Comparison of ENCODE assay signal across 1 cellular context in genomic region chr11:118084247-118084646, GRCh38.
TF ChIP-seq lines count a peak whose summit lies in the region.

No MANE protein-coding gene starts in this region.

TF ChIP-seq in HepG2, 621 proteins besides CTCF, POLR2A, EP300 and RAD21 (continues in another document):
- TF ChIP-seq ZNF251 (CRISPR knock-in tag; IDR thresholded peaks at IDR 0.05) (no peak), HDAC1 (CRISPR knock-in tag; IDR thresholded peaks at IDR 0.05) (0 out of 2 replicates have a peak, but pooled peaks have one; percentile 18), HNF4A (CRISPR knock-in tag; IDR thresholded peaks at IDR 0.05) (peak; percentile 40; the same call in 1 of the 2 replicates), ZNF790 (CRISPR knock-in tag; IDR thresholded peaks at IDR 0.05; ENCODE audit: borderline replicate concordance) (no peak), ZNF329 (CRISPR knock-in tag; IDR thresholded peaks at IDR 0.05; ENCODE audit: low read depth) (no peak), ZNF574 (CRISPR knock-in tag; IDR thresholded peaks at IDR 0.05) (no peak), SOX5 (CRISPR knock-in tag; IDR thresholded peaks at IDR 0.05; ENCODE audit: borderline replicate concordance) (peak; percentile 48; the same call in 1 of the 2 replicates), ZNF430 (CRISPR knock-in tag; IDR thresholded peaks at IDR 0.05) (no peak), HMGXB3 (CRISPR knock-in tag; IDR thresholded peaks at IDR 0.05; ENCODE audit: borderline replicate concordance) (peak; percentile 91), RXRB (CRISPR knock-in tag; IDR thresholded peaks at IDR 0.05; ENCODE audit: borderline replicate concordance) (peak; percentile 45; the same call in 1 of the 2 replicates), ATRX (CRISPR knock-in tag; IDR thresholded peaks at IDR 0.05; ENCODE audit: borderline replicate concordance) (no peak), ATF7 (IDR thresholded peaks at IDR 0.05) (no peak), ATF7 (CRISPR knock-in tag; IDR thresholded peaks at IDR 0.05) (no peak), MZF1 (CRISPR knock-in tag; IDR thresholded peaks at IDR 0.05; ENCODE audit: borderline replicate concordance) (no peak), TEF (CRISPR knock-in tag; IDR thresholded peaks at IDR 0.05) (peak; percentile 83; the same call in 1 of the 2 replicates), ZNF883 (CRISPR knock-in tag; IDR thresholded peaks at IDR 0.05; ENCODE audit: not compliant biosample characterization) (no peak), CBX2 (IDR thresholded peaks at IDR 0.05; ENCODE audit: low read depth, low read length) (no peak), CBX2 (CRISPR knock-in tag; IDR thresholded peaks at IDR 0.05; ENCODE audit: low read depth) (no peak), TSC22D2 (CRISPR knock-in tag; IDR thresholded peaks at IDR 0.05; ENCODE audit: borderline replicate concordance) (no peak), TEAD3 (CRISPR knock-in tag; optimal IDR thresholded peaks at IDR 0.05; ENCODE audit: borderline replicate concordance) (peak; percentile 31), ZXDC (CRISPR knock-in tag; IDR thresholded peaks at IDR 0.05) (no peak), PAF1 (CRISPR knock-in tag; IDR thresholded peaks at IDR 0.05) (no peak), ZNF891 (CRISPR knock-in tag; IDR thresholded peaks at IDR 0.05) (no peak), DMAP1 (CRISPR knock-in tag; IDR thresholded peaks at IDR 0.05) (no peak), CEBPG (CRISPR knock-in tag; IDR thresholded peaks at IDR 0.05) (peak; percentile 64), DRAP1 (CRISPR knock-in tag; IDR thresholded peaks at IDR 0.05) (0 out of 2 replicates have a peak, but pooled peaks have one; percentile 30), ZNF564 (CRISPR knock-in tag; IDR thresholded peaks at IDR 0.05) (no peak), SSRP1 (CRISPR knock-in tag; IDR thresholded peaks at IDR 0.05) (no peak), ZC3H4 (CRISPR knock-in tag; IDR thresholded peaks at IDR 0.05; ENCODE audit: borderline replicate concordance) (no peak), FUBP1 (CRISPR knock-in tag; IDR thresholded peaks at IDR 0.05; ENCODE audit: borderline replicate concordance) (no peak), PBX2 (CRISPR knock-in tag; IDR thresholded peaks at IDR 0.05) (no peak), SRSF1 (optimal IDR thresholded peaks at IDR 0.05; ENCODE audit: low read depth, low read length) (no peak), ZBTB7A (CRISPR knock-in tag; IDR thresholded peaks at IDR 0.05) (no peak), ZNF746 (CRISPR knock-in tag; IDR thresholded peaks at IDR 0.05) (no peak), SP5 (CRISPR knock-in tag; IDR thresholded peaks at IDR 0.05; ENCODE audit: borderline replicate concordance, low read depth) (no peak), MXD3 (CRISPR knock-in tag; IDR thresholded peaks at IDR 0.05) (no peak), ZNF615 (CRISPR knock-in tag; IDR thresholded peaks at IDR 0.05; ENCODE audit: borderline replicate concordance) (no peak), PAXIP1 (CRISPR knock-in tag; conservative IDR thresholded peaks at IDR 0.05) (peak; percentile 40; the same call in 1 of the 2 replicates), NBN (conservative IDR thresholded peaks at IDR 0.05) (no peak), HDAC6 (IDR thresholded peaks at IDR 0.05; ENCODE audit: low read depth, low read length) (no peak), MED1 (CRISPR knock-in tag; IDR thresholded peaks at IDR 0.05) (0 out of 2 replicates have a peak, but pooled peaks have one; percentile 19), ZNF367 (CRISPR knock-in tag; IDR thresholded peaks at IDR 0.05; ENCODE audit: borderline replicate concordance) (no peak), BRD4 (CRISPR knock-in tag; IDR thresholded peaks at IDR 0.05) (no peak), NPAS2 (CRISPR knock-in tag; IDR thresholded peaks at IDR 0.05; ENCODE audit: borderline replicate concordance) (no peak), ZFY (CRISPR knock-in tag; IDR thresholded peaks at IDR 0.05) (no peak), TIGD3 (CRISPR knock-in tag; IDR thresholded peaks at IDR 0.05; ENCODE audit: borderline replicate concordance) (no peak)
